In the genomic region with DNA sequence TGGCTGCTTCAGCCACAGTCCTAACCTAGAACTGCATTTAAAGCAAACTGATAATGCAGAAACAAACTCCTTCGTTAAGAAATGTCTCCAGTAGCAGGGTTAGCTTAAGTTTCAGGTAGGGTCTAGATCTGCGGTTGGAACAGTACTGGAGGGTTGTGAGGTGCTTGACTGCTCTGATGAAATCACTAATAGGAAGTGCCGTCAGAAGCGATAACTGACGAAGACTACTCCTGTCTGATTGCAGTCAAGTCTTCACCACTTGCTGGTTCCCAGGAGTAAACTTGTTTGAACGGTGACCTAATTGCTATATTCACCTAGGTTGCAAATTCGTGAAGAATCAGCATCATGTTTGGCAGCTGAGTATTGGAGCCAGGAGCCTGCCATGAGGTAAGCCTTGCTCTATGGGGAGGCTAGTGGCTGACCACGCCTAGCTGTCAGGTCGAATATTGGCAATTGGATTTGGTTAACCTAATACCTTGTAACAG, we compare ENCODE assay signal across 1 cellular context.
A peak's percentile ranks its signal among the peaks of the same experiment; 100 is the strongest.
TF ChIP-seq lines count a peak whose summit lies in the region.

No MANE protein-coding gene starts in this region.

TF ChIP-seq in K562, 482 proteins besides CTCF, POLR2A, EP300 and RAD21 (continues in another document):
- TF ChIP-seq BMI1 (IDR thresholded peaks at IDR 0.05; ENCODE audit: low read length) (no peak), SRF (CRISPR knock-in tag; IDR thresholded peaks at IDR 0.05) (peak in 1 of 2 experiments; percentile 6; a peak in 1 of 4 replicates), ZBTB1 (CRISPR knock-in tag; IDR thresholded peaks at IDR 0.05; ENCODE audit: borderline replicate concordance, low read depth) (no peak), ZNF165 (CRISPR knock-in tag; IDR thresholded peaks at IDR 0.05; ENCODE audit: borderline replicate concordance) (no peak), POLR3G (IDR thresholded peaks at IDR 0.05; ENCODE audit: extremely low read depth, insufficient read length, insufficient replicate concordance) (no peak), NR4A1 (CRISPR knock-in tag; IDR thresholded peaks at IDR 0.05) (no peak), NR4A1 (tag; IDR thresholded peaks at IDR 0.05) (no peak), XRCC5 (IDR thresholded peaks at IDR 0.05; ENCODE audit: low read depth, low read length) (no peak), TGIF2 (CRISPR knock-in tag; IDR thresholded peaks at IDR 0.05) (0 out of 2 replicates have a peak, but pooled peaks have one; percentile 26), RFX1 (IDR thresholded peaks at IDR 0.05) (no peak), KLF1 (tag; IDR thresholded peaks at IDR 0.05) (no peak), MXI1 (IDR thresholded peaks at IDR 0.05; ENCODE audit: low read depth, low read length) (peak; percentile 1; the same call in 1 of the 2 replicates), RBM39 (optimal IDR thresholded peaks at IDR 0.05; ENCODE audit: low read depth, low read length) (peak; percentile 31), ZNF696 (CRISPR knock-in tag; conservative IDR thresholded peaks at IDR 0.05) (no peak), SIN3A (IDR thresholded peaks at IDR 0.05; ENCODE audit: borderline replicate concordance in 2 of 2, control insufficient read depth in 1 of 2, low read depth in 2 of 2, low read length in 2 of 2) (0 out of 4 replicates have a peak, but pooled peaks of 1 of the 2 experiments have one; percentile 3), GTF2A2 (tag; IDR thresholded peaks at IDR 0.05) (no peak), ZNF253 (CRISPR knock-in tag; conservative IDR thresholded peaks at IDR 0.05) (no peak), ILK (tag; IDR thresholded peaks at IDR 0.05; ENCODE audit: borderline replicate concordance, low read depth) (no peak), NCOR1 (IDR thresholded peaks at IDR 0.05) (no peak), SPI1 (IDR thresholded peaks at IDR 0.05; ENCODE audit: borderline replicate concordance, low read depth, low read length) (peak; percentile 23; the same call in 1 of the 2 replicates), SP1 (CRISPR knock-in tag; IDR thresholded peaks at IDR 0.05) (peak; percentile 53), PRPF4 (IDR thresholded peaks at IDR 0.05; ENCODE audit: insufficient read depth, low read depth, low read length, poor library complexity, severe bottlenecking) (no peak), ELF4 (CRISPR knock-in tag; IDR thresholded peaks at IDR 0.05) (no peak), CEBPB (tag; IDR thresholded peaks at IDR 0.05) (0 out of 2 replicates have a peak, but pooled peaks have one; percentile 13), RBM34 (IDR thresholded peaks at IDR 0.05; ENCODE audit: borderline replicate concordance, insufficient read depth, low read length) (no peak), ZNF764 (CRISPR knock-in tag; IDR thresholded peaks at IDR 0.05; ENCODE audit: low read depth) (no peak), CAMTA2 (CRISPR knock-in tag; conservative IDR thresholded peaks at IDR 0.05) (no peak), KAT7 (CRISPR knock-in tag; IDR thresholded peaks at IDR 0.05; ENCODE audit: borderline replicate concordance) (0 out of 2 replicates have a peak, but pooled peaks have one; percentile 36), PHF8 (IDR thresholded peaks at IDR 0.05; ENCODE audit: borderline replicate concordance, low read length) (no peak), CEBPG (CRISPR knock-in tag; IDR thresholded peaks at IDR 0.05) (no peak), CEBPG (tag; conservative IDR thresholded peaks at IDR 0.05 in 1 of 2, IDR thresholded peaks at IDR 0.05 in 1 of 2) (no peak; a peak in 1 of 4 replicates), SIN3B (IDR thresholded peaks at IDR 0.05; ENCODE audit: low read depth) (no peak), CREM (IDR thresholded peaks at IDR 0.05; ENCODE audit: low read depth) (peak; percentile 28; the same call in 1 of the 2 replicates), GABPA (tag; conservative IDR thresholded peaks at IDR 0.05; ENCODE audit: low read depth) (0 out of 2 replicates have a peak, but pooled peaks have one; percentile 20), ZNF717 (CRISPR knock-in tag; IDR thresholded peaks at IDR 0.05) (no peak), SUPT5H (IDR thresholded peaks at IDR 0.05) (0 out of 2 replicates have a peak, but pooled peaks have one; percentile 25), FOSL1 (tag; conservative IDR thresholded peaks at IDR 0.05) (no peak), ZNF224 (CRISPR knock-in tag; IDR thresholded peaks at IDR 0.05) (no peak), DPF2 (IDR thresholded peaks at IDR 0.05) (no peak)
- TF ChIP-seq, protein P1, sequence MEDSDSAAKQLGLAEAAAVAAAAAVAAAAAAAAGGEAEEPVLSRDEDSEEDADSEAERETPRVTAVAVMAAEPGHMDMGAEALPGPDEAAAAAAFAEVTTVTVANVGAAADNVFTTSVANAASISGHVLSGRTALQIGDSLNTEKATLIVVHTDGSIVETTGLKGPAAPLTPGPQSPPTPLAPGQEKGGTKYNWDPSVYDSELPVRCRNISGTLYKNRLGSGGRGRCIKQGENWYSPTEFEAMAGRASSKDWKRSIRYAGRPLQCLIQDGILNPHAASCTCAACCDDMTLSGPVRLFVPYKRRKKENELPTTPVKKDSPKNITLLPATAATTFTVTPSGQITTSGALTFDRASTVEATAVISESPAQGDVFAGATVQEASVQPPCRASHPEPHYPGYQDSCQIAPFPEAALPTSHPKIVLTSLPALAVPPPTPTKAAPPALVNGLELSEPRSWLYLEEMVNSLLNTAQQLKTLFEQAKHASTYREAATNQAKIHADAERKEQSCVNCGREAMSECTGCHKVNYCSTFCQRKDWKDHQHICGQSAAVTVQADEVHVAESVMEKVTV (CRISPR knock-in tag; IDR thresholded peaks at IDR 0.05): no peak
- TF ChIP-seq, protein P2, sequence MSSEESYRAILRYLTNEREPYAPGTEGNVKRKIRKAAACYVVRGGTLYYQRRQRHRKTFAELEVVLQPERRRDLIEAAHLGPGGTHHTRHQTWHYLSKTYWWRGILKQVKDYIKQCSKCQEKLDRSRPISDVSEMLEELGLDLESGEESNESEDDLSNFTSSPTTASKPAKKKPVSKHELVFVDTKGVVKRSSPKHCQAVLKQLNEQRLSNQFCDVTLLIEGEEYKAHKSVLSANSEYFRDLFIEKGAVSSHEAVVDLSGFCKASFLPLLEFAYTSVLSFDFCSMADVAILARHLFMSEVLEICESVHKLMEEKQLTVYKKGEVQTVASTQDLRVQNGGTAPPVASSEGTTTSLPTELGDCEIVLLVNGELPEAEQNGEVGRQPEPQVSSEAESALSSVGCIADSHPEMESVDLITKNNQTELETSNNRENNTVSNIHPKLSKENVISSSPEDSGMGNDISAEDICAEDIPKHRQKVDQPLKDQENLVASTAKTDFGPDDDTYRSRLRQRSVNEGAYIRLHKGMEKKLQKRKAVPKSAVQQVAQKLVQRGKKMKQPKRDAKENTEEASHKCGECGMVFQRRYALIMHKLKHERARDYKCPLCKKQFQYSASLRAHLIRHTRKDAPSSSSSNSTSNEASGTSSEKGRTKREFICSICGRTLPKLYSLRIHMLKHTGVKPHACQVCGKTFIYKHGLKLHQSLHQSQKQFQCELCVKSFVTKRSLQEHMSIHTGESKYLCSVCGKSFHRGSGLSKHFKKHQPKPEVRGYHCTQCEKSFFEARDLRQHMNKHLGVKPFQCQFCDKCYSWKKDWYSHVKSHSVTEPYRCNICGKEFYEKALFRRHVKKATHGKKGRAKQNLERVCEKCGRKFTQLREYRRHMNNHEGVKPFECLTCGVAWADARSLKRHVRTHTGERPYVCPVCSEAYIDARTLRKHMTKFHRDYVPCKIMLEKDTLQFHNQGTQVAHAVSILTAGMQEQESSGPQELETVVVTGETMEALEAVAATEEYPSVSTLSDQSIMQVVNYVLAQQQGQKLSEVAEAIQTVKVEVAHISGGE (CRISPR knock-in tag; IDR thresholded peaks at IDR 0.05): no peak
- TF ChIP-seq, protein P3, sequence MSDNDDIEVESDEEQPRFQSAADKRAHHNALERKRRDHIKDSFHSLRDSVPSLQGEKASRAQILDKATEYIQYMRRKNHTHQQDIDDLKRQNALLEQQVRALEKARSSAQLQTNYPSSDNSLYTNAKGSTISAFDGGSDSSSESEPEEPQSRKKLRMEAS (CRISPR knock-in tag; IDR thresholded peaks at IDR 0.05): no peak
- TF ChIP-seq, protein P4, sequence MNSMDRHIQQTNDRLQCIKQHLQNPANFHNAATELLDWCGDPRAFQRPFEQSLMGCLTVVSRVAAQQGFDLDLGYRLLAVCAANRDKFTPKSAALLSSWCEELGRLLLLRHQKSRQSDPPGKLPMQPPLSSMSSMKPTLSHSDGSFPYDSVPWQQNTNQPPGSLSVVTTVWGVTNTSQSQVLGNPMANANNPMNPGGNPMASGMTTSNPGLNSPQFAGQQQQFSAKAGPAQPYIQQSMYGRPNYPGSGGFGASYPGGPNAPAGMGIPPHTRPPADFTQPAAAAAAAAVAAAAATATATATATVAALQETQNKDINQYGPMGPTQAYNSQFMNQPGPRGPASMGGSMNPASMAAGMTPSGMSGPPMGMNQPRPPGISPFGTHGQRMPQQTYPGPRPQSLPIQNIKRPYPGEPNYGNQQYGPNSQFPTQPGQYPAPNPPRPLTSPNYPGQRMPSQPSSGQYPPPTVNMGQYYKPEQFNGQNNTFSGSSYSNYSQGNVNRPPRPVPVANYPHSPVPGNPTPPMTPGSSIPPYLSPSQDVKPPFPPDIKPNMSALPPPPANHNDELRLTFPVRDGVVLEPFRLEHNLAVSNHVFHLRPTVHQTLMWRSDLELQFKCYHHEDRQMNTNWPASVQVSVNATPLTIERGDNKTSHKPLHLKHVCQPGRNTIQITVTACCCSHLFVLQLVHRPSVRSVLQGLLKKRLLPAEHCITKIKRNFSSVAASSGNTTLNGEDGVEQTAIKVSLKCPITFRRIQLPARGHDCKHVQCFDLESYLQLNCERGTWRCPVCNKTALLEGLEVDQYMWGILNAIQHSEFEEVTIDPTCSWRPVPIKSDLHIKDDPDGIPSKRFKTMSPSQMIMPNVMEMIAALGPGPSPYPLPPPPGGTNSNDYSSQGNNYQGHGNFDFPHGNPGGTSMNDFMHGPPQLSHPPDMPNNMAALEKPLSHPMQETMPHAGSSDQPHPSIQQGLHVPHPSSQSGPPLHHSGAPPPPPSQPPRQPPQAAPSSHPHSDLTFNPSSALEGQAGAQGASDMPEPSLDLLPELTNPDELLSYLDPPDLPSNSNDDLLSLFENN (IDR thresholded peaks at IDR 0.05; ENCODE audit: low read depth in 2 of 2, low read length in 2 of 2): no peak
- TF ChIP-seq, protein P5, sequence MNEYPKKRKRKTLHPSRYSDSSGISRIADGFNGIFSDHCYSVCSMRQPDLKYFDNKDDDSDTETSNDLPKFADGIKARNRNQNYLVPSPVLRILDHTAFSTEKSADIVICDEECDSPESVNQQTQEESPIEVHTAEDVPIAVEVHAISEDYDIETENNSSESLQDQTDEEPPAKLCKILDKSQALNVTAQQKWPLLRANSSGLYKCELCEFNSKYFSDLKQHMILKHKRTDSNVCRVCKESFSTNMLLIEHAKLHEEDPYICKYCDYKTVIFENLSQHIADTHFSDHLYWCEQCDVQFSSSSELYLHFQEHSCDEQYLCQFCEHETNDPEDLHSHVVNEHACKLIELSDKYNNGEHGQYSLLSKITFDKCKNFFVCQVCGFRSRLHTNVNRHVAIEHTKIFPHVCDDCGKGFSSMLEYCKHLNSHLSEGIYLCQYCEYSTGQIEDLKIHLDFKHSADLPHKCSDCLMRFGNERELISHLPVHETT (CRISPR knock-in tag; conservative IDR thresholded peaks at IDR 0.05 in 1 of 2, IDR thresholded peaks at IDR 0.05 in 1 of 2): no peak
- TF ChIP-seq, protein P6, sequence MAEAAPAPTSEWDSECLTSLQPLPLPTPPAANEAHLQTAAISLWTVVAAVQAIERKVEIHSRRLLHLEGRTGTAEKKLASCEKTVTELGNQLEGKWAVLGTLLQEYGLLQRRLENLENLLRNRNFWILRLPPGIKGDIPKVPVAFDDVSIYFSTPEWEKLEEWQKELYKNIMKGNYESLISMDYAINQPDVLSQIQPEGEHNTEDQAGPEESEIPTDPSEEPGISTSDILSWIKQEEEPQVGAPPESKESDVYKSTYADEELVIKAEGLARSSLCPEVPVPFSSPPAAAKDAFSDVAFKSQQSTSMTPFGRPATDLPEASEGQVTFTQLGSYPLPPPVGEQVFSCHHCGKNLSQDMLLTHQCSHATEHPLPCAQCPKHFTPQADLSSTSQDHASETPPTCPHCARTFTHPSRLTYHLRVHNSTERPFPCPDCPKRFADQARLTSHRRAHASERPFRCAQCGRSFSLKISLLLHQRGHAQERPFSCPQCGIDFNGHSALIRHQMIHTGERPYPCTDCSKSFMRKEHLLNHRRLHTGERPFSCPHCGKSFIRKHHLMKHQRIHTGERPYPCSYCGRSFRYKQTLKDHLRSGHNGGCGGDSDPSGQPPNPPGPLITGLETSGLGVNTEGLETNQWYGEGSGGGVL (CRISPR knock-in tag; IDR thresholded peaks at IDR 0.05): no peak
- TF ChIP-seq, protein P7, sequence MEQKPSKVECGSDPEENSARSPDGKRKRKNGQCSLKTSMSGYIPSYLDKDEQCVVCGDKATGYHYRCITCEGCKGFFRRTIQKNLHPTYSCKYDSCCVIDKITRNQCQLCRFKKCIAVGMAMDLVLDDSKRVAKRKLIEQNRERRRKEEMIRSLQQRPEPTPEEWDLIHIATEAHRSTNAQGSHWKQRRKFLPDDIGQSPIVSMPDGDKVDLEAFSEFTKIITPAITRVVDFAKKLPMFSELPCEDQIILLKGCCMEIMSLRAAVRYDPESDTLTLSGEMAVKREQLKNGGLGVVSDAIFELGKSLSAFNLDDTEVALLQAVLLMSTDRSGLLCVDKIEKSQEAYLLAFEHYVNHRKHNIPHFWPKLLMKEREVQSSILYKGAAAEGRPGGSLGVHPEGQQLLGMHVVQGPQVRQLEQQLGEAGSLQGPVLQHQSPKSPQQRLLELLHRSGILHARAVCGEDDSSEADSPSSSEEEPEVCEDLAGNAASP (IDR thresholded peaks at IDR 0.05): no peak
- TF ChIP-seq, protein P8, sequence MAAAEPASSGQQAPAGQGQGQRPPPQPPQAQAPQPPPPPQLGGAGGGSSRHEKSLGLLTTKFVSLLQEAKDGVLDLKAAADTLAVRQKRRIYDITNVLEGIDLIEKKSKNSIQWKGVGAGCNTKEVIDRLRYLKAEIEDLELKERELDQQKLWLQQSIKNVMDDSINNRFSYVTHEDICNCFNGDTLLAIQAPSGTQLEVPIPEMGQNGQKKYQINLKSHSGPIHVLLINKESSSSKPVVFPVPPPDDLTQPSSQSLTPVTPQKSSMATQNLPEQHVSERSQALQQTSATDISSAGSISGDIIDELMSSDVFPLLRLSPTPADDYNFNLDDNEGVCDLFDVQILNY (CRISPR knock-in tag; IDR thresholded peaks at IDR 0.05): no peak
- TF ChIP-seq, protein P9, sequence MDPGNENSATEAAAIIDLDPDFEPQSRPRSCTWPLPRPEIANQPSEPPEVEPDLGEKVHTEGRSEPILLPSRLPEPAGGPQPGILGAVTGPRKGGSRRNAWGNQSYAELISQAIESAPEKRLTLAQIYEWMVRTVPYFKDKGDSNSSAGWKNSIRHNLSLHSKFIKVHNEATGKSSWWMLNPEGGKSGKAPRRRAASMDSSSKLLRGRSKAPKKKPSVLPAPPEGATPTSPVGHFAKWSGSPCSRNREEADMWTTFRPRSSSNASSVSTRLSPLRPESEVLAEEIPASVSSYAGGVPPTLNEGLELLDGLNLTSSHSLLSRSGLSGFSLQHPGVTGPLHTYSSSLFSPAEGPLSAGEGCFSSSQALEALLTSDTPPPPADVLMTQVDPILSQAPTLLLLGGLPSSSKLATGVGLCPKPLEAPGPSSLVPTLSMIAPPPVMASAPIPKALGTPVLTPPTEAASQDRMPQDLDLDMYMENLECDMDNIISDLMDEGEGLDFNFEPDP (CRISPR knock-in tag; IDR thresholded peaks at IDR 0.05): no peak
- TF ChIP-seq, protein P10, sequence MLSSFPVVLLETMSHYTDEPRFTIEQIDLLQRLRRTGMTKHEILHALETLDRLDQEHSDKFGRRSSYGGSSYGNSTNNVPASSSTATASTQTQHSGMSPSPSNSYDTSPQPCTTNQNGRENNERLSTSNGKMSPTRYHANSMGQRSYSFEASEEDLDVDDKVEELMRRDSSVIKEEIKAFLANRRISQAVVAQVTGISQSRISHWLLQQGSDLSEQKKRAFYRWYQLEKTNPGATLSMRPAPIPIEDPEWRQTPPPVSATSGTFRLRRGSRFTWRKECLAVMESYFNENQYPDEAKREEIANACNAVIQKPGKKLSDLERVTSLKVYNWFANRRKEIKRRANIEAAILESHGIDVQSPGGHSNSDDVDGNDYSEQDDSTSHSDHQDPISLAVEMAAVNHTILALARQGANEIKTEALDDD (IDR thresholded peaks at IDR 0.05): peak; percentile 48
